Comparison of ENCODE assay signal across 1 cellular context in the genomic region with DNA sequence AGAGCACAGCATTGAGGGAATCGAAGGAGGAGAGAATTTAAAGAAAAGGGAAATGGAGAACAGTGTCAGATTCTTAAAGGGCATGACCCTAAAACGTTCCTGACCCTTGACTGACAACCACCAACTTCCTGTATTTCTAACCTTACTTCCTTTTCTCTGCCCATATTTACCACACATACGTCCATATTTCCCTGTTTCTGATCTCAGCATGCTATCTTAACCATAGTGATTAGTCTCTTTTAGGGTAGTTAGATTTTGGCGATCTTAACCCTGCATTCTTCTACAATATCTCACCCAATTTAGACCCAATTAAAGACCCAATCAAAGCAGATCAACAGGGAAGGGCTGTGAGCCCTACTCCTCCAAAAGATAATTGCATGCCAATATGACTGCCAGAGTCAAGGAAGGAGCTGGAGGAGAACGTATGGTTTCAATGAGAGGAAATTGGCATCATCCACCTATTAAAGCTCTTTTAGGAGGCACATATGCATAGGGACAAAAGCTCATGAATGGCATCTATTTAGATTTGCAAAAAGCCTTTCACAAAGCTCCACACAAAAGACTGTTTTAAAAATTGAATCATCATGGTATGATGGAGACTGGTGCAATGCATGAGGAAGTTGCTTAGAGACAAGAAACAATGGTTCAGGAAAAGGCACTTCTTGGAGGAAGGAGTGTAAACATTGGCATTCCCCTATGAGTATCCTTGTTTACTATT.
TF ChIP-seq lines count a peak whose summit lies in the region.

No MANE protein-coding gene starts in this region.

TF ChIP-seq in K562, 482 proteins besides CTCF, POLR2A, EP300 and RAD21 (continues in another document):
- no peak for TF ChIP-seq SNRNP70 (optimal IDR thresholded peaks at IDR 0.05; ENCODE audit: low read depth, low read length)
- TF ChIP-seq ZNF217 (CRISPR knock-in tag; IDR thresholded peaks at IDR 0.05) = no peak
- TF ChIP-seq PRMT5 (CRISPR knock-in tag; IDR thresholded peaks at IDR 0.05) = no peak
- TF ChIP-seq ZNF785 (CRISPR knock-in tag; IDR thresholded peaks at IDR 0.05) = no peak
- no peak for TF ChIP-seq ZNF764 (CRISPR knock-in tag; IDR thresholded peaks at IDR 0.05; ENCODE audit: low read depth)
- no peak for TF ChIP-seq BRF1 (IDR thresholded peaks at IDR 0.05; ENCODE audit: borderline replicate concordance, extremely low read depth, insufficient read length)
- TF ChIP-seq ZNF778 (CRISPR knock-in tag; IDR thresholded peaks at IDR 0.05) = no peak
- no peak for TF ChIP-seq EHMT2 (IDR thresholded peaks at IDR 0.05)
- TF ChIP-seq, protein P1, sequence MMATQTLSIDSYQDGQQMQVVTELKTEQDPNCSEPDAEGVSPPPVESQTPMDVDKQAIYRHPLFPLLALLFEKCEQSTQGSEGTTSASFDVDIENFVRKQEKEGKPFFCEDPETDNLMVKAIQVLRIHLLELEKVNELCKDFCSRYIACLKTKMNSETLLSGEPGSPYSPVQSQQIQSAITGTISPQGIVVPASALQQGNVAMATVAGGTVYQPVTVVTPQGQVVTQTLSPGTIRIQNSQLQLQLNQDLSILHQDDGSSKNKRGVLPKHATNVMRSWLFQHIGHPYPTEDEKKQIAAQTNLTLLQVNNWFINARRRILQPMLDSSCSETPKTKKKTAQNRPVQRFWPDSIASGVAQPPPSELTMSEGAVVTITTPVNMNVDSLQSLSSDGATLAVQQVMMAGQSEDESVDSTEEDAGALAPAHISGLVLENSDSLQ (IDR thresholded peaks at IDR 0.05) = peak; percentile 89
- TF ChIP-seq ZKSCAN8 (CRISPR knock-in tag; IDR thresholded peaks at IDR 0.05) = no peak
- no peak for TF ChIP-seq IRF2 (CRISPR knock-in tag; IDR thresholded peaks at IDR 0.05)
- no peak for TF ChIP-seq BCOR (IDR thresholded peaks at IDR 0.05)
- TF ChIP-seq PHTF2 (CRISPR knock-in tag; IDR thresholded peaks at IDR 0.05) = no peak
- TF ChIP-seq ZNF766 (CRISPR knock-in tag; conservative IDR thresholded peaks at IDR 0.05) = peak; percentile 83
- TF ChIP-seq, protein P2, sequence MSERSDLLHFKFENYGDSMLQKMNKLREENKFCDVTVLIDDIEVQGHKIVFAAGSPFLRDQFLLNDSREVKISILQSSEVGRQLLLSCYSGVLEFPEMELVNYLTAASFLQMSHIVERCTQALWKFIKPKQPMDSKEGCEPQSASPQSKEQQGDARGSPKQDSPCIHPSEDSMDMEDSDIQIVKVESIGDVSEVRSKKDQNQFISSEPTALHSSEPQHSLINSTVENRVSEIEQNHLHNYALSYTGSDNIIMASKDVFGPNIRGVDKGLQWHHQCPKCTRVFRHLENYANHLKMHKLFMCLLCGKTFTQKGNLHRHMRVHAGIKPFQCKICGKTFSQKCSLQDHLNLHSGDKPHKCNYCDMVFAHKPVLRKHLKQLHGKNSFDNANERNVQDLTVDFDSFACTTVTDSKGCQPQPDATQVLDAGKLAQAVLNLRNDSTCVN (CRISPR knock-in tag; IDR thresholded peaks at IDR 0.05) = no peak
- no peak for TF ChIP-seq ZKSCAN3 (CRISPR knock-in tag; IDR thresholded peaks at IDR 0.05)
- TF ChIP-seq MEF2D (tag; conservative IDR thresholded peaks at IDR 0.05; ENCODE audit: low read depth) = no peak
- peak; percentile 85 for TF ChIP-seq ESRRA (IDR thresholded peaks at IDR 0.05; ENCODE audit: borderline replicate concordance, low read depth)
- TF ChIP-seq GTF2A2 (tag; IDR thresholded peaks at IDR 0.05) = no peak
- no peak for TF ChIP-seq ZNF445 (CRISPR knock-in tag; IDR thresholded peaks at IDR 0.05; ENCODE audit: low read depth)
- TF ChIP-seq, protein P3, sequence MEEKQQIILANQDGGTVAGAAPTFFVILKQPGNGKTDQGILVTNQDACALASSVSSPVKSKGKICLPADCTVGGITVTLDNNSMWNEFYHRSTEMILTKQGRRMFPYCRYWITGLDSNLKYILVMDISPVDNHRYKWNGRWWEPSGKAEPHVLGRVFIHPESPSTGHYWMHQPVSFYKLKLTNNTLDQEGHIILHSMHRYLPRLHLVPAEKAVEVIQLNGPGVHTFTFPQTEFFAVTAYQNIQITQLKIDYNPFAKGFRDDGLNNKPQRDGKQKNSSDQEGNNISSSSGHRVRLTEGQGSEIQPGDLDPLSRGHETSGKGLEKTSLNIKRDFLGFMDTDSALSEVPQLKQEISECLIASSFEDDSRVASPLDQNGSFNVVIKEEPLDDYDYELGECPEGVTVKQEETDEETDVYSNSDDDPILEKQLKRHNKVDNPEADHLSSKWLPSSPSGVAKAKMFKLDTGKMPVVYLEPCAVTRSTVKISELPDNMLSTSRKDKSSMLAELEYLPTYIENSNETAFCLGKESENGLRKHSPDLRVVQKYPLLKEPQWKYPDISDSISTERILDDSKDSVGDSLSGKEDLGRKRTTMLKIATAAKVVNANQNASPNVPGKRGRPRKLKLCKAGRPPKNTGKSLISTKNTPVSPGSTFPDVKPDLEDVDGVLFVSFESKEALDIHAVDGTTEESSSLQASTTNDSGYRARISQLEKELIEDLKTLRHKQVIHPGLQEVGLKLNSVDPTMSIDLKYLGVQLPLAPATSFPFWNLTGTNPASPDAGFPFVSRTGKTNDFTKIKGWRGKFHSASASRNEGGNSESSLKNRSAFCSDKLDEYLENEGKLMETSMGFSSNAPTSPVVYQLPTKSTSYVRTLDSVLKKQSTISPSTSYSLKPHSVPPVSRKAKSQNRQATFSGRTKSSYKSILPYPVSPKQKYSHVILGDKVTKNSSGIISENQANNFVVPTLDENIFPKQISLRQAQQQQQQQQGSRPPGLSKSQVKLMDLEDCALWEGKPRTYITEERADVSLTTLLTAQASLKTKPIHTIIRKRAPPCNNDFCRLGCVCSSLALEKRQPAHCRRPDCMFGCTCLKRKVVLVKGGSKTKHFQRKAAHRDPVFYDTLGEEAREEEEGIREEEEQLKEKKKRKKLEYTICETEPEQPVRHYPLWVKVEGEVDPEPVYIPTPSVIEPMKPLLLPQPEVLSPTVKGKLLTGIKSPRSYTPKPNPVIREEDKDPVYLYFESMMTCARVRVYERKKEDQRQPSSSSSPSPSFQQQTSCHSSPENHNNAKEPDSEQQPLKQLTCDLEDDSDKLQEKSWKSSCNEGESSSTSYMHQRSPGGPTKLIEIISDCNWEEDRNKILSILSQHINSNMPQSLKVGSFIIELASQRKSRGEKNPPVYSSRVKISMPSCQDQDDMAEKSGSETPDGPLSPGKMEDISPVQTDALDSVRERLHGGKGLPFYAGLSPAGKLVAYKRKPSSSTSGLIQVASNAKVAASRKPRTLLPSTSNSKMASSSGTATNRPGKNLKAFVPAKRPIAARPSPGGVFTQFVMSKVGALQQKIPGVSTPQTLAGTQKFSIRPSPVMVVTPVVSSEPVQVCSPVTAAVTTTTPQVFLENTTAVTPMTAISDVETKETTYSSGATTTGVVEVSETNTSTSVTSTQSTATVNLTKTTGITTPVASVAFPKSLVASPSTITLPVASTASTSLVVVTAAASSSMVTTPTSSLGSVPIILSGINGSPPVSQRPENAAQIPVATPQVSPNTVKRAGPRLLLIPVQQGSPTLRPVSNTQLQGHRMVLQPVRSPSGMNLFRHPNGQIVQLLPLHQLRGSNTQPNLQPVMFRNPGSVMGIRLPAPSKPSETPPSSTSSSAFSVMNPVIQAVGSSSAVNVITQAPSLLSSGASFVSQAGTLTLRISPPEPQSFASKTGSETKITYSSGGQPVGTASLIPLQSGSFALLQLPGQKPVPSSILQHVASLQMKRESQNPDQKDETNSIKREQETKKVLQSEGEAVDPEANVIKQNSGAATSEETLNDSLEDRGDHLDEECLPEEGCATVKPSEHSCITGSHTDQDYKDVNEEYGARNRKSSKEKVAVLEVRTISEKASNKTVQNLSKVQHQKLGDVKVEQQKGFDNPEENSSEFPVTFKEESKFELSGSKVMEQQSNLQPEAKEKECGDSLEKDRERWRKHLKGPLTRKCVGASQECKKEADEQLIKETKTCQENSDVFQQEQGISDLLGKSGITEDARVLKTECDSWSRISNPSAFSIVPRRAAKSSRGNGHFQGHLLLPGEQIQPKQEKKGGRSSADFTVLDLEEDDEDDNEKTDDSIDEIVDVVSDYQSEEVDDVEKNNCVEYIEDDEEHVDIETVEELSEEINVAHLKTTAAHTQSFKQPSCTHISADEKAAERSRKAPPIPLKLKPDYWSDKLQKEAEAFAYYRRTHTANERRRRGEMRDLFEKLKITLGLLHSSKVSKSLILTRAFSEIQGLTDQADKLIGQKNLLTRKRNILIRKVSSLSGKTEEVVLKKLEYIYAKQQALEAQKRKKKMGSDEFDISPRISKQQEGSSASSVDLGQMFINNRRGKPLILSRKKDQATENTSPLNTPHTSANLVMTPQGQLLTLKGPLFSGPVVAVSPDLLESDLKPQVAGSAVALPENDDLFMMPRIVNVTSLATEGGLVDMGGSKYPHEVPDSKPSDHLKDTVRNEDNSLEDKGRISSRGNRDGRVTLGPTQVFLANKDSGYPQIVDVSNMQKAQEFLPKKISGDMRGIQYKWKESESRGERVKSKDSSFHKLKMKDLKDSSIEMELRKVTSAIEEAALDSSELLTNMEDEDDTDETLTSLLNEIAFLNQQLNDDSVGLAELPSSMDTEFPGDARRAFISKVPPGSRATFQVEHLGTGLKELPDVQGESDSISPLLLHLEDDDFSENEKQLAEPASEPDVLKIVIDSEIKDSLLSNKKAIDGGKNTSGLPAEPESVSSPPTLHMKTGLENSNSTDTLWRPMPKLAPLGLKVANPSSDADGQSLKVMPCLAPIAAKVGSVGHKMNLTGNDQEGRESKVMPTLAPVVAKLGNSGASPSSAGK (IDR thresholded peaks at IDR 0.05) = 0 out of 2 replicates have a peak, but pooled peaks have one; percentile 8
- no peak for TF ChIP-seq BMI1 (IDR thresholded peaks at IDR 0.05; ENCODE audit: low read length)
- TF ChIP-seq RFX1 (IDR thresholded peaks at IDR 0.05) = peak; percentile 62
- peak; percentile 19; the same call in 1 of the 2 replicates for TF ChIP-seq FOXM1 (IDR thresholded peaks at IDR 0.05; ENCODE audit: low read depth)
- no peak for TF ChIP-seq FOXM1 (CRISPR knock-in tag; IDR thresholded peaks at IDR 0.05; ENCODE audit: low read depth)
- TF ChIP-seq PHF21A (IDR thresholded peaks at IDR 0.05; ENCODE audit: borderline replicate concordance, low read depth) = no peak
- TF ChIP-seq XRCC5 (IDR thresholded peaks at IDR 0.05; ENCODE audit: low read depth, low read length) = no peak
- TF ChIP-seq, protein P4, sequence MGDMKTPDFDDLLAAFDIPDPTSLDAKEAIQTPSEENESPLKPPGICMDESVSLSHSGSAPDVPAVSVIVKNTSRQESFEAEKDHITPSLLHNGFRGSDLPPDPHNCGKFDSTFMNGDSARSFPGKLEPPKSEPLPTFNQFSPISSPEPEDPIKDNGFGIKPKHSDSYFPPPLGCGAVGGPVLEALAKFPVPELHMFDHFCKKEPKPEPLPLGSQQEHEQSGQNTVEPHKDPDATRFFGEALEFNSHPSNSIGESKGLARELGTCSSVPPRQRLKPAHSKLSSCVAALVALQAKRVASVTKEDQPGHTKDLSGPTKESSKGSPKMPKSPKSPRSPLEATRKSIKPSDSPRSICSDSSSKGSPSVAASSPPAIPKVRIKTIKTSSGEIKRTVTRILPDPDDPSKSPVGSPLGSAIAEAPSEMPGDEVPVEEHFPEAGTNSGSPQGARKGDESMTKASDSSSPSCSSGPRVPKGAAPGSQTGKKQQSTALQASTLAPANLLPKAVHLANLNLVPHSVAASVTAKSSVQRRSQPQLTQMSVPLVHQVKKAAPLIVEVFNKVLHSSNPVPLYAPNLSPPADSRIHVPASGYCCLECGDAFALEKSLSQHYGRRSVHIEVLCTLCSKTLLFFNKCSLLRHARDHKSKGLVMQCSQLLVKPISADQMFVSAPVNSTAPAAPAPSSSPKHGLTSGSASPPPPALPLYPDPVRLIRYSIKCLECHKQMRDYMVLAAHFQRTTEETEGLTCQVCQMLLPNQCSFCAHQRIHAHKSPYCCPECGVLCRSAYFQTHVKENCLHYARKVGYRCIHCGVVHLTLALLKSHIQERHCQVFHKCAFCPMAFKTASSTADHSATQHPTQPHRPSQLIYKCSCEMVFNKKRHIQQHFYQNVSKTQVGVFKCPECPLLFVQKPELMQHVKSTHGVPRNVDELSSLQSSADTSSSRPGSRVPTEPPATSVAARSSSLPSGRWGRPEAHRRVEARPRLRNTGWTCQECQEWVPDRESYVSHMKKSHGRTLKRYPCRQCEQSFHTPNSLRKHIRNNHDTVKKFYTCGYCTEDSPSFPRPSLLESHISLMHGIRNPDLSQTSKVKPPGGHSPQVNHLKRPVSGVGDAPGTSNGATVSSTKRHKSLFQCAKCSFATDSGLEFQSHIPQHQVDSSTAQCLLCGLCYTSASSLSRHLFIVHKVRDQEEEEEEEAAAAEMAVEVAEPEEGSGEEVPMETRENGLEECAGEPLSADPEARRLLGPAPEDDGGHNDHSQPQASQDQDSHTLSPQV (IDR thresholded peaks at IDR 0.05) = peak; percentile 56; the same call in 1 of the 2 replicates
- TF ChIP-seq MEF2A (IDR thresholded peaks at IDR 0.05; ENCODE audit: control insufficient read depth, low read depth, low read length) = no peak
- TF ChIP-seq, protein P5, sequence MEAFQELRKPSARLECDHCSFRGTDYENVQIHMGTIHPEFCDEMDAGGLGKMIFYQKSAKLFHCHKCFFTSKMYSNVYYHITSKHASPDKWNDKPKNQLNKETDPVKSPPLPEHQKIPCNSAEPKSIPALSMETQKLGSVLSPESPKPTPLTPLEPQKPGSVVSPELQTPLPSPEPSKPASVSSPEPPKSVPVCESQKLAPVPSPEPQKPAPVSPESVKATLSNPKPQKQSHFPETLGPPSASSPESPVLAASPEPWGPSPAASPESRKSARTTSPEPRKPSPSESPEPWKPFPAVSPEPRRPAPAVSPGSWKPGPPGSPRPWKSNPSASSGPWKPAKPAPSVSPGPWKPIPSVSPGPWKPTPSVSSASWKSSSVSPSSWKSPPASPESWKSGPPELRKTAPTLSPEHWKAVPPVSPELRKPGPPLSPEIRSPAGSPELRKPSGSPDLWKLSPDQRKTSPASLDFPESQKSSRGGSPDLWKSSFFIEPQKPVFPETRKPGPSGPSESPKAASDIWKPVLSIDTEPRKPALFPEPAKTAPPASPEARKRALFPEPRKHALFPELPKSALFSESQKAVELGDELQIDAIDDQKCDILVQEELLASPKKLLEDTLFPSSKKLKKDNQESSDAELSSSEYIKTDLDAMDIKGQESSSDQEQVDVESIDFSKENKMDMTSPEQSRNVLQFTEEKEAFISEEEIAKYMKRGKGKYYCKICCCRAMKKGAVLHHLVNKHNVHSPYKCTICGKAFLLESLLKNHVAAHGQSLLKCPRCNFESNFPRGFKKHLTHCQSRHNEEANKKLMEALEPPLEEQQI (IDR thresholded peaks at IDR 0.05) = 0 out of 2 replicates have a peak, but pooled peaks have one; percentile 35
- no peak for TF ChIP-seq ZNF75A (CRISPR knock-in tag; IDR thresholded peaks at IDR 0.05)
- 0 out of 2 replicates have a peak, but pooled peaks have one; percentile 53 for TF ChIP-seq NR2C2 (CRISPR knock-in tag; IDR thresholded peaks at IDR 0.05)
- peak; percentile 87 for TF ChIP-seq NR2C2 (tag; IDR thresholded peaks at IDR 0.05)
- peak; percentile 22; the same call in 1 of the 2 replicates for TF ChIP-seq ARID1B (IDR thresholded peaks at IDR 0.05)
- peak; percentile 90 for TF ChIP-seq NR2C1 (IDR thresholded peaks at IDR 0.05)
- peak; percentile 90 for TF ChIP-seq NR2C1 (tag; IDR thresholded peaks at IDR 0.05)
- TF ChIP-seq SMAD3 (CRISPR knock-in tag; conservative IDR thresholded peaks at IDR 0.05) = no peak
- no peak for TF ChIP-seq POLR2AphosphoS2 (IDR thresholded peaks at IDR 0.05; ENCODE audit: low read length)
- TF ChIP-seq ELF4 (CRISPR knock-in tag; IDR thresholded peaks at IDR 0.05) = no peak
- TF ChIP-seq, protein P6, sequence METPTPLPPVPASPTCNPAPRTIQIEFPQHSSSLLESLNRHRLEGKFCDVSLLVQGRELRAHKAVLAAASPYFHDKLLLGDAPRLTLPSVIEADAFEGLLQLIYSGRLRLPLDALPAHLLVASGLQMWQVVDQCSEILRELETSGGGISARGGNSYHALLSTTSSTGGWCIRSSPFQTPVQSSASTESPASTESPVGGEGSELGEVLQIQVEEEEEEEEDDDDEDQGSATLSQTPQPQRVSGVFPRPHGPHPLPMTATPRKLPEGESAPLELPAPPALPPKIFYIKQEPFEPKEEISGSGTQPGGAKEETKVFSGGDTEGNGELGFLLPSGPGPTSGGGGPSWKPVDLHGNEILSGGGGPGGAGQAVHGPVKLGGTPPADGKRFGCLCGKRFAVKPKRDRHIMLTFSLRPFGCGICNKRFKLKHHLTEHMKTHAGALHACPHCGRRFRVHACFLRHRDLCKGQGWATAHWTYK (CRISPR knock-in tag; IDR thresholded peaks at IDR 0.05) = no peak
